8 cellular contexts compared by ENCODE assay signal in the genomic region with DNA sequence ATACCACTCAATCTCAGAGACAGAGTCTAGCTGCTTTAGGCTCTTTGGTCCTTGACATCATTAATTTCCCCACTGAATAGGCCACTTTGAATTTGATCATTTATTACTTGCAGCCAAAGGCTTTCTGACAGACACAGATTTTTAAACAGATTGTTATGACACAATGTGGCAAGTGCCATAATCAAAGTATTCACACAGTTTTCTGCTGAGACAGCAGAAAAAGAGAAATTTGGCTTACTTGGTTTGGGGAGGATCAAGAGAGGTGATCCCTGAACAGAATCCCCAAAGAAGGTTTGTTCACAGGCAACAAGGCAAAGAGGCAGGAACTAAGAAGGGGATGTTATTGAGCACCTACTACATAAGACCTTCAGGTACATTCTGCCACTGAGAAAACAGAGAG.
"Had no signal": no experiment of that assay in that cellular context is flagged by ENCODE, and none has a peak within 500 bp of the region (broad histone marks: within the 10 kb centered on the region; RNA-seq: fewer than 3 reads in every experiment).

No MANE protein-coding gene starts in this region.

- H3K4me1 Mint-ChIP-seq: GM23338, IgD-negative memory B cell had no signal

- H3K9me3 Mint-ChIP-seq: GM23338, HFFc6, IgD-negative memory B cell had no signal

- H3K4me3 ChIP-seq: GM23338, HAP-1 had no signal

- H2AFZ ChIP-seq: GM23338 had no signal

- H3K4me2 ChIP-seq: GM23338 had no signal

- H3K36me3 Mint-ChIP-seq: IgD-negative memory B cell had no signal

- H3K4me3 Mint-ChIP-seq: GM23338, HFFc6, IgD-negative memory B cell had no signal

- H3K4me1 ChIP-seq: HAP-1 had no signal

- H3K36me3 ChIP-seq: HAP-1 had no signal

- H3K27ac ChIP-seq: HL-60 had no signal

- H3K9me3 ChIP-seq: HAP-1 had no signal

- H3K27ac Mint-ChIP-seq: GM23338, HFFc6, IgD-negative memory B cell had no signal

- DNase-seq: H7, HFFc6, KG1 had no signal

- ATAC-seq: GM23338, HCT116 had no signal
